ENCODE assay signal across 12 cellular contexts in genomic region chr11:69669486-69669885, GRCh38. TPM values are rescaled to one million over a fixed set of nuclear protein-coding genes. Genes with fewer than 3 reads are reported as not detected.
"Had no signal": no experiment of that assay in that cellular context is flagged by ENCODE, and none has a peak within 500 bp of the region (broad histone marks: within the 10 kb centered on the region; RNA-seq: fewer than 3 reads in every experiment).

No MANE protein-coding gene starts in this region.

- H3K27me3 ChIP-seq: esophagus muscularis mucosa, heart right ventricle, stomach had no signal

- H3K4me3 ChIP-seq: esophagus muscularis mucosa, heart right ventricle, lung, skin epidermis, stomach had no signal

- H3K9me3 ChIP-seq: esophagus muscularis mucosa, heart right ventricle, stomach had no signal

RNA-seq across cellular contexts. Expression of gene FGF19, which starts 34.3 kb away (rescaled TPM):
- total RNA-seq: activated T-helper 1 cell treated with anti-CD3 and anti-CD28 coated beads, Interleukin-12 subunit alpha, Interleukin-12 subunit beta, Interleukin-2, Interleukin-4 antibody, amounts not matched to agents 30 ng/mL and 10 ng/mL and 1 ng/mL, durations not matched to agents 14 hours and 24 hours and 36 hours; bronchial epithelial cell; chondrocyte; endothelial cell of umbilical vein; esophagus muscularis mucosa; heart right ventricle; stomach; T-helper 1 cell treated with Interleukin-12 subunit alpha and Interleukin-12 subunit beta and Interleukin-4 antibody, amounts not matched to agents 30 ng/mL and 1 ng/mL, for 36 hours; temporal lobe had no signal
- polyA plus RNA-seq: heart right ventricle, immature natural killer cell, lung, stomach had no signal
